Comparison of ENCODE assay signal across 18 cellular contexts in the genomic region with DNA sequence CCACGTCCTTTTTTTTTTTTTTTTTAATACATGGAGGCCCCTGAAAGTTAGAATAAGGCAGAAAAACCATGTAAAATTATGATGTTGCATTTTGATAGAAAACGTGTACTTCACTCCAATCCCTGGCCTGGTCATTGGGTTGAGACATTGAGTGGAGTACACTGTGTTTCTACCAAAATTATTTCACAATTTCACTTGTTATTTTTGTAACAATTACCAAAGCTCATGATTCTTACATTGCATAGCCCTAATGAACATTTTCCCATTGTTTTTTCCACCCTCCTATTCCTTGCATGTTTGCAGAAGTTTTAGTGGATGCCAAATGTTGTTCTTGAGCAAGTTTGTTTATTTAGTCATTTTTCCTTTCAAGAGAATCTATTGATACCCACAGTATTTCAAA. TPM values are rescaled to one million over a fixed set of nuclear protein-coding genes. Genes with fewer than 3 reads are reported as not detected.
DNase-seq lines count a peak whose midpoint lies in the region; ATAC-seq, FAIRE-seq and TF ChIP-seq lines count a peak whose summit lies in the region.
"Had no signal": no experiment of that assay in that cellular context is flagged by ENCODE, and none has a peak within 500 bp of the region (broad histone marks: within the 10 kb centered on the region; RNA-seq: fewer than 3 reads in every experiment).

No MANE protein-coding gene starts in this region.

- H3K27me3 ChIP-seq in body of pancreas (no peaks in the 10 kb centered on the region), heart left ventricle (no peaks in the 10 kb centered on the region), rectal smooth muscle tissue (ENCODE audit: control insufficient read depth, insufficient read depth, low read length) (no peaks in the 10 kb centered on the region), tibial artery (no peaks in the 10 kb centered on the region), small intestine (ENCODE audit: control insufficient read depth in 2 of 2, insufficient read depth in 2 of 2, low read length in 2 of 2) (no peaks in the 10 kb centered on the region)

- peak; percentile 50 for ATAC-seq in body of pancreas
- ATAC-seq in heart left ventricle, result peak in 3 of 4 donors; percentile 12 to 76 (median 74)
- ATAC-seq in GM18502 (IDR thresholded peaks at IDR 0.05; ENCODE audit: poor library complexity, unreplicated experiment), result no peak
- ATAC-seq: GM12878, K562 had no signal

- peak in 1 of 4 donors; percentile 17 for DNase-seq in body of pancreas
- DNase-seq in heart left ventricle, result no peak
- DNase-seq in tibial artery, result no peak
- DNase-seq in H54 (ENCODE audit: insufficient read length, low spot score), result no peak
- DNase-seq in NOMO-1 treated with DMSO at 0.1 percent for 48 hours (lab: John Stamatoyannopoulos, UW; ENCODE audit: unreplicated experiment), result no peak
- no peak for DNase-seq in small intestine
- DNase-seq: DMS 273 treated with DMSO at 0.1 percent for 48 hours, GDM1, GOT3, NCI-H2081 treated with DMSO at 0.1 percent for 48 hours, NCI-H510A treated with DMSO at 0.1 percent for 48 hours, NCI-H82 had no signal

- H3K9ac ChIP-seq in rectal smooth muscle tissue (ENCODE audit: low read length), result no peak overlapping the region

- no peak for TF ChIP-seq POLR2A in body of pancreas (IDR thresholded peaks at IDR 0.05)
- no peak for TF ChIP-seq POLR2A in heart left ventricle (IDR thresholded peaks at IDR 0.05)
- TF ChIP-seq POLR2A in H54 (IDR thresholded peaks at IDR 0.05; ENCODE audit: low read depth, low read length), result no peak

- FAIRE-seq in H54 (lab: Jason Lieb, UNC) (no peak), small intestine (lab: Jason Lieb, UNC) (no peak)
- FAIRE-seq: GM12878, K562 had no signal

- H3K27ac ChIP-seq in body of pancreas (no peak overlapping the region), heart left ventricle (peak overlapping the region in 2 of 12 donors; percentile 15 to 92), rectal smooth muscle tissue (ENCODE audit: low read depth, low read length) (peak overlapping the region; percentile 81), tibial artery (peak overlapping the region; percentile 68 to 77), small intestine (ENCODE audit: low read depth in 1 of 2, low read length in 1 of 2) (no peak overlapping the region)
- H3K27ac ChIP-seq: C4-2B had no signal

- intact Hi-C loops in body of pancreas (cut with DNase I) (no loop called here), heart left ventricle (cut with DNase I) (no loop called here), tibial artery (cut with DNase I; ENCODE audit: low total_unique reads) (no loop called here)

- 62 to 69% methylated on average over 2 of the region's 2 CpGs for WGBS in body of pancreas, 2 donors
- 46 to 59% (median 53%) methylated on average over 2 of the region's 2 CpGs for WGBS in heart left ventricle, 4 donors
- WGBS in small intestine, 3 donors, result 28 to 56% (median 38%) methylated on average over 2 of the region's 2 CpGs

- no peaks in the 10 kb centered on the region for H3K36me3 ChIP-seq in body of pancreas (replicated peaks in 1 of 2; ENCODE audit: insufficient read depth in 1 of 2, low read depth in 2 of 2)
- no peaks in the 10 kb centered on the region for H3K36me3 ChIP-seq in heart left ventricle
- H3K36me3 ChIP-seq in rectal smooth muscle tissue (ENCODE audit: control insufficient read depth, insufficient read depth, low read length), result no peaks in the 10 kb centered on the region
- H3K36me3 ChIP-seq in tibial artery, result peaks cover 0 to 8% (median 5%) of the 10 kb centered on the region in 3 donors
- peaks cover 0 to 3% of the 10 kb centered on the region in 2 donors for H3K36me3 ChIP-seq in small intestine (ENCODE audit: control insufficient read depth in 2 of 2, insufficient read depth in 2 of 2, low read length in 2 of 2)

- H3K4me1 ChIP-seq in body of pancreas (peaks cover 14% of the 10 kb centered on the region), heart left ventricle (peaks cover 0 to 42% (median 11%) of the 10 kb centered on the region in 12 donors), rectal smooth muscle tissue (ENCODE audit: control insufficient read depth, insufficient read depth, low read length) (peaks cover 36% of the 10 kb centered on the region), tibial artery (peaks cover 8 to 66% (median 41%) of the 10 kb centered on the region in 4 donors), small intestine (ENCODE audit: control insufficient read depth in 2 of 2, insufficient read depth in 1 of 2, low read depth in 1 of 2, low read length in 1 of 2) (no peaks in the 10 kb centered on the region)

- H3K4me3 ChIP-seq in body of pancreas (no peak overlapping the region), heart left ventricle (no peak overlapping the region), rectal smooth muscle tissue (ENCODE audit: low read length) (no peak overlapping the region), tibial artery (no peak overlapping the region), small intestine (ENCODE audit: low read depth in 1 of 2, low read length in 2 of 2) (no peak overlapping the region)
- H3K4me3 ChIP-seq: GM12878, K562 had no signal

- TF ChIP-seq CTCF in body of pancreas (IDR thresholded peaks at IDR 0.05), result no peak
- no peak for TF ChIP-seq CTCF in heart left ventricle (IDR thresholded peaks at IDR 0.05)
- no peak for TF ChIP-seq CTCF in tibial artery (IDR thresholded peaks at IDR 0.05)

- H3K9me3 ChIP-seq in body of pancreas, result no peaks in the 10 kb centered on the region
- no peaks in the 10 kb centered on the region for H3K9me3 ChIP-seq in heart left ventricle
- H3K9me3 ChIP-seq in tibial artery, result no peaks in the 10 kb centered on the region
- no peaks in the 10 kb centered on the region for H3K9me3 ChIP-seq in small intestine (ENCODE audit: control insufficient read depth, low read depth)

RNA-seq across cellular contexts. Expression of gene MAMDC2, which starts 21.9 kb away (rescaled TPM):
- total RNA-seq in body of pancreas (10 to 100 TPM in 1 of 2 donors, 1 to 10 TPM in 1; 4.0 to 17.1 TPM), heart left ventricle (10 to 100 TPM in 3 of 9 donors, 1 to 10 TPM in 6; 2.5 to 23.9 (median 5.2) TPM)
- polyA plus RNA-seq in heart left ventricle (1 to 10 TPM; 3.9 to 5.1 TPM), small intestine (10 to 100 TPM in 1 of 3 donors, 1 to 10 TPM in 1, not detected in 1; 1.1 to 13.0 TPM)
- total RNA-seq: A673, GM12878, K562 had no signal

Comparison
In these comparisons a context has a peak if more than half of its experiments do, and no peak if none do; other contexts are left out.
1. H3K27ac ChIP-seq: peak in rectal smooth muscle tissue (single experiment) and tibial artery (2 of 2); none in body of pancreas (0 of 4) and small intestine (0 of 2).